20 cellular contexts compared by ENCODE assay signal in the genomic region with DNA sequence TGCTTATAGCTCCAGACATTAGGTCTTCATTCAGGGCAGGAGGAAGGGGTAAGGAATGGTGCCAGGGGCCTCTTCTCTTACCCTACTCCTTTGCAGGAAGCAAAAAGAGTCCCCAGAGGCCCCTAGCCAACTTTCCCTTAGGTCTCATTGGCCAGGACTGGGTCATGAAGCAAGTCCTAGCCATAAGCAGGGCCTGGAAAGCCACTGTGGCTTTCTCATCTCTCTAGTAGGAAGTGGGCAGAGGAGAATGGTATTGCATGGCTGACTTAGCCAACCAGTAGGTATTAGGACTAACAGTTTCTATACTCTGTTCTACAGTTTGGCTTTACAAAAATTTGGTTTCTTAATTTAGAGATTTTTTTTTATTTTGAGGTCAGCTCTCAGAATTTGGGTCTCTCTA. TPM values are rescaled to one million over a fixed set of nuclear protein-coding genes. Genes with fewer than 3 reads are reported as not detected.
"Had no signal": no experiment of that assay in that cellular context is flagged by ENCODE, and none has a peak within 500 bp of the region (broad histone marks: within the 10 kb centered on the region; RNA-seq: fewer than 3 reads in every experiment).

No MANE protein-coding gene starts in this region.

- H3K4me3 Mint-ChIP-seq: activated CD8-positive, alpha-beta T cell treated with anti-CD3 and anti-CD28 coated beads for 36 hours; activated naive CD8-positive, alpha-beta T cell treated with anti-CD3 and anti-CD28 coated beads for 36 hours; neural crest cell had no signal

- H3K27ac Mint-ChIP-seq: activated CD8-positive, alpha-beta T cell treated with anti-CD3 and anti-CD28 coated beads for 36 hours; activated naive CD8-positive, alpha-beta T cell treated with anti-CD3 and anti-CD28 coated beads for 36 hours had no signal

- H3K4me3 ChIP-seq: body of pancreas, hepatocyte, left lung, right lobe of liver, smooth muscle cell, transverse colon, vagina had no signal

- H3K27ac ChIP-seq: body of pancreas, hepatocyte, left lung, right lobe of liver, transverse colon, vagina, VCaP had no signal

- DNase-seq: activated CD4-positive, alpha-beta T cell treated with anti-CD3 and anti-CD28 coated beads for 1 hour; activated CD8-positive, alpha-beta T cell treated with anti-CD3 and anti-CD28 coated beads for 36 hours; activated naive CD8-positive, alpha-beta T cell treated with anti-CD3 and anti-CD28 coated beads for 36 hours; amygdala; body of pancreas; caudate nucleus; left lung; mammary epithelial cell; right lobe of liver; stimulated activated CD4-positive, alpha-beta T cell treated with anti-CD3 and anti-CD28 coated beads, Interleukin-4, amount 100 ng/mL, for 4 hours; stimulated activated CD8-positive, alpha-beta memory T cell treated with anti-CD3 and anti-CD28 coated beads, Interleukin-4, amount 100 ng/mL, for 48 hours; stimulated activated naive CD8-positive, alpha-beta T cell treated with anti-CD3 and anti-CD28 coated beads, Interleukin-15, Interleukin-2, amounts not matched to agents 100 U/mL and 50 U/mL, for 24 hours; transverse colon had no signal

- H3K4me1 Mint-ChIP-seq: activated naive CD8-positive, alpha-beta T cell treated with anti-CD3 and anti-CD28 coated beads for 36 hours had no signal

- H3K27me3 ChIP-seq: hepatocyte, right lobe of liver, transverse colon, vagina had no signal

- H3K27me3 Mint-ChIP-seq: activated CD8-positive, alpha-beta T cell treated with anti-CD3 and anti-CD28 coated beads for 36 hours; activated naive CD8-positive, alpha-beta T cell treated with anti-CD3 and anti-CD28 coated beads for 36 hours had no signal

- H3K36me3 ChIP-seq: left lung, right lobe of liver, transverse colon, vagina had no signal

- H3K4me1 ChIP-seq: body of pancreas, left lung, right lobe of liver, transverse colon, vagina had no signal

- ATAC-seq: activated CD8-positive, alpha-beta T cell treated with anti-CD3 and anti-CD28 coated beads for 36 hours; body of pancreas; esophagus mucosa; left lung; right lobe of liver; stimulated activated naive CD8-positive, alpha-beta T cell treated with anti-CD3 and anti-CD28 coated beads, Interleukin-15, Interleukin-2, amounts not matched to agents 100 U/mL and 50 U/mL, for 24 hours had no signal

- H3K36me3 Mint-ChIP-seq: activated naive CD8-positive, alpha-beta T cell treated with anti-CD3 and anti-CD28 coated beads for 36 hours had no signal

- H3K9me3 Mint-ChIP-seq: activated CD8-positive, alpha-beta T cell treated with anti-CD3 and anti-CD28 coated beads for 36 hours; activated naive CD8-positive, alpha-beta T cell treated with anti-CD3 and anti-CD28 coated beads for 36 hours; neural crest cell had no signal

- H3K9me3 ChIP-seq: body of pancreas, left lung, right lobe of liver, transverse colon, vagina had no signal

RNA-seq across cellular contexts. Expression of a gene that starts 4.8 kb away (rescaled TPM):
- total RNA-seq: activated CD8-positive, alpha-beta T cell treated with anti-CD3 and anti-CD28 coated beads for 36 hours; activated naive CD8-positive, alpha-beta T cell treated with anti-CD3 and anti-CD28 coated beads for 36 hours; body of pancreas; esophagus mucosa; mammary epithelial cell; smooth muscle cell had no signal

RNA-seq across cellular contexts. Expression of a gene that starts 56.5 kb away (rescaled TPM):
- total RNA-seq: activated CD8-positive, alpha-beta T cell treated with anti-CD3 and anti-CD28 coated beads for 36 hours; body of pancreas; osteoblast; smooth muscle cell; vagina had no signal
